1 cellular context compared by ENCODE assay signal in genomic region chr10:101008823-101009423, GRCh38.
TF ChIP-seq lines count a peak whose summit lies in the region.

No MANE protein-coding gene starts in this region.

TF ChIP-seq in IMR-90, 13 proteins besides CTCF, POLR2A, EP300 and RAD21 (continued from another document):
- TF ChIP-seq ELK1 (IDR thresholded peaks at IDR 0.05; ENCODE audit: borderline replicate concordance, low read depth, low read length) (no peak), MXI1 (IDR thresholded peaks at IDR 0.05; ENCODE audit: borderline replicate concordance, low read depth, low read length) (no peak), MAFK (IDR thresholded peaks at IDR 0.05; ENCODE audit: low read depth, low read length) (no peak), USF2 (IDR thresholded peaks at IDR 0.05; ENCODE audit: low read depth, low read length) (no peak), NFE2L2 (IDR thresholded peaks at IDR 0.05; ENCODE audit: low read depth, low read length) (no peak), MAZ (IDR thresholded peaks at IDR 0.05; ENCODE audit: borderline replicate concordance, low read depth, low read length) (no peak), CHD1 (IDR thresholded peaks at IDR 0.05; ENCODE audit: low read depth, low read length) (no peak)
